In genomic region chr10:60286436-60287023, GRCh38 we compare ENCODE assay signal across 15 cellular contexts.
DNase-seq lines count a peak whose midpoint lies in the region; ATAC-seq and TF ChIP-seq lines count a peak whose summit lies in the region.
"Had no signal": no experiment of that assay in that cellular context is flagged by ENCODE, and none has a peak within 500 bp of the region (broad histone marks: within the 10 kb centered on the region; RNA-seq: fewer than 3 reads in every experiment).

No MANE protein-coding gene starts in this region.

- DNase-seq in adipocyte (ENCODE audit: low read depth) (peak; percentile 56), fibroblast of gingiva (ENCODE audit: low read depth) (peak; percentile 33), retinal pigment epithelial cell (ENCODE audit: low read depth) (peak; percentile 82), endothelial cell (ENCODE audit: low spot score) (no peak), progenitor cell of endocrine pancreas (ENCODE audit: low spot score, unreplicated experiment) (no peak)
- DNase-seq: C1 segment of cervical spinal cord, H7, Karpas-422, NCI-H187 treated with DMSO at 0.1 percent for 48 hours, NCI-H446 treated with DMSO at 0.1 percent for 48 hours, Peyer's patch, SIG-M5 had no signal

- H3K4me1 ChIP-seq in HEK293 (ENCODE audit: control insufficient read depth, insufficient read depth, low read length) (peaks cover 10% of the 10 kb centered on the region), adipocyte (ENCODE audit: control insufficient read depth, insufficient read depth, low read length) (peaks cover 12% of the 10 kb centered on the region)
- H3K4me1 ChIP-seq: Peyer's patch had no signal

- CTCF ChIA-PET in HEK293 (lab: Yijun Ruan, JAX): interaction anchor here (0.7 kb wide), 1 partner anchor 164 kb away, joined by 3 read pairs; no protein-coding TSS in a partner anchor

- H3K27me3 ChIP-seq in adipocyte (replicated peaks; ENCODE audit: control insufficient read depth, insufficient read depth, low read length): no peaks in the 10 kb centered on the region
- H3K27me3 ChIP-seq: Peyer's patch had no signal

- H3K9me3 Mint-ChIP-seq in endothelial cell (ENCODE audit: unreplicated experiment) (no peaks in the 10 kb centered on the region), progenitor cell of endocrine pancreas (ENCODE audit: low read depth) (no peaks in the 10 kb centered on the region)

- H3K4me1 Mint-ChIP-seq in endothelial cell (ENCODE audit: unreplicated experiment) (no peaks in the 10 kb centered on the region), progenitor cell of endocrine pancreas (ENCODE audit: low read depth) (peaks cover 37% of the 10 kb centered on the region)

- no peaks in the 10 kb centered on the region for H3K36me3 Mint-ChIP-seq in endothelial cell (ENCODE audit: low read depth, unreplicated experiment)
- no peaks in the 10 kb centered on the region for H3K36me3 Mint-ChIP-seq in progenitor cell of endocrine pancreas (ENCODE audit: insufficient read depth)

- POLR2A ChIA-PET in HEK293 (lab: Yijun Ruan, JAX): no interaction called here

- no peaks in the 10 kb centered on the region for H3K36me3 ChIP-seq in HEK293 (ENCODE audit: control insufficient read depth in 2 of 2, insufficient read depth in 1 of 2, low read length in 2 of 2)
- H3K36me3 ChIP-seq in adipocyte (ENCODE audit: control insufficient read depth, insufficient read depth, low read length, severe bottlenecking): no peaks in the 10 kb centered on the region
- H3K36me3 ChIP-seq: Peyer's patch had no signal

- ATAC-seq in GM18868 (IDR thresholded peaks at IDR 0.05; ENCODE audit: unreplicated experiment): no peak
- ATAC-seq: HepG2 had no signal

- H3K27me3 Mint-ChIP-seq in endothelial cell (ENCODE audit: unreplicated experiment): no peaks in the 10 kb centered on the region
- peaks cover 5% of the 10 kb centered on the region for H3K27me3 Mint-ChIP-seq in progenitor cell of endocrine pancreas

- H3K27ac Mint-ChIP-seq in endothelial cell (ENCODE audit: unreplicated experiment): no peak overlapping the region
- H3K27ac Mint-ChIP-seq in progenitor cell of endocrine pancreas: no peak overlapping the region

- TF ChIP-seq CTCF in HEK293 (tag by site-specific recombination; IDR thresholded peaks at IDR 0.05): no peak
- TF ChIP-seq CTCF in retinal pigment epithelial cell (conservative IDR thresholded peaks at IDR 0.05; ENCODE audit: low read depth, low read length): no peak
- TF ChIP-seq CTCF in endothelial cell (IDR thresholded peaks at IDR 0.05; ENCODE audit: unreplicated experiment): no peak
- no peak for TF ChIP-seq CTCF in progenitor cell of endocrine pancreas (IDR thresholded peaks at IDR 0.05; ENCODE audit: unreplicated experiment)

- H3K27ac ChIP-seq in HEK293 (ENCODE audit: extremely low read depth, low read depth, low read length): no peak overlapping the region
- H3K27ac ChIP-seq: Peyer's patch had no signal

- no peak overlapping the region for H3K9ac ChIP-seq in adipocyte (ENCODE audit: low read length)

- H3K9me3 ChIP-seq in HEK293 (ENCODE audit: control insufficient read depth, insufficient read depth, low read depth, low read length) (no peaks in the 10 kb centered on the region), adipocyte (ENCODE audit: control insufficient read depth, low read length) (no peaks in the 10 kb centered on the region)
- H3K9me3 ChIP-seq: Peyer's patch had no signal

- H3K4me3 ChIP-seq in HEK293 (ENCODE audit: low read depth, low read length): no peak overlapping the region
- H3K4me3 ChIP-seq in adipocyte (ENCODE audit: low read length): no peak overlapping the region
- no peak overlapping the region for H3K4me3 ChIP-seq in retinal pigment epithelial cell (ENCODE audit: low read length)
- H3K4me3 ChIP-seq: Peyer's patch had no signal

- H3K4me3 Mint-ChIP-seq in endothelial cell (ENCODE audit: unreplicated experiment) (no peak overlapping the region), progenitor cell of endocrine pancreas (ENCODE audit: low read depth) (no peak overlapping the region)

TF ChIP-seq in HEK293, 187 proteins besides CTCF, POLR2A, EP300 and RAD21 (continues in another document):
- TF ChIP-seq ZNF23 (tag by site-specific recombination; IDR thresholded peaks at IDR 0.05; ENCODE audit: borderline replicate concordance): no peak
- TF ChIP-seq ZNF366 (tag by site-specific recombination; conservative IDR thresholded peaks at IDR 0.05): peak; percentile 37; the same call in 1 of the 2 replicates
- TF ChIP-seq ZBTB26 (tag by site-specific recombination; optimal IDR thresholded peaks at IDR 0.05): no peak
- TF ChIP-seq ZNF629 (tag by site-specific recombination; IDR thresholded peaks at IDR 0.05): peak; percentile 20; the same call in 1 of the 2 replicates
- TF ChIP-seq PATZ1 (tag by site-specific recombination; IDR thresholded peaks at IDR 0.05): no peak
- TF ChIP-seq KLF16 (tag by site-specific recombination; IDR thresholded peaks at IDR 0.05): 0 out of 2 replicates have a peak, but pooled peaks have one; percentile 11
- TF ChIP-seq ATF2 (tag by site-specific recombination; IDR thresholded peaks at IDR 0.05; ENCODE audit: low read depth): peak; percentile 64
- no peak for TF ChIP-seq YY2 (tag by site-specific recombination; IDR thresholded peaks at IDR 0.05)
- TF ChIP-seq MEIS1 (CRISPR knock-in tag; IDR thresholded peaks at IDR 0.05; ENCODE audit: borderline replicate concordance): no peak
- no peak for TF ChIP-seq ZNF677 (tag by site-specific recombination; IDR thresholded peaks at IDR 0.05)
- no peak for TF ChIP-seq ZNF169 (tag by site-specific recombination; IDR thresholded peaks at IDR 0.05)
- TF ChIP-seq ZNF555 (tag by site-specific recombination; conservative IDR thresholded peaks at IDR 0.05): no peak
- 0 out of 2 replicates have a peak, but pooled peaks have one; percentile 28 for TF ChIP-seq PRDM6 (tag by site-specific recombination; IDR thresholded peaks at IDR 0.05)
- no peak for TF ChIP-seq EGR2 (tag by site-specific recombination; IDR thresholded peaks at IDR 0.05; ENCODE audit: low read depth)
- no peak for TF ChIP-seq AEBP2 (tag by site-specific recombination; IDR thresholded peaks at IDR 0.05; ENCODE audit: borderline replicate concordance)

Comparison
In these comparisons a context has a peak if more than half of its experiments do, and no peak if none do; other contexts are left out.
1. DNase-seq: peak in adipocyte (single experiment), fibroblast of gingiva (single experiment) and retinal pigment epithelial cell (single experiment); none in endothelial cell (single experiment) and progenitor cell of endocrine pancreas (single experiment).